8 cellular contexts compared by ENCODE assay signal in the genomic region with DNA sequence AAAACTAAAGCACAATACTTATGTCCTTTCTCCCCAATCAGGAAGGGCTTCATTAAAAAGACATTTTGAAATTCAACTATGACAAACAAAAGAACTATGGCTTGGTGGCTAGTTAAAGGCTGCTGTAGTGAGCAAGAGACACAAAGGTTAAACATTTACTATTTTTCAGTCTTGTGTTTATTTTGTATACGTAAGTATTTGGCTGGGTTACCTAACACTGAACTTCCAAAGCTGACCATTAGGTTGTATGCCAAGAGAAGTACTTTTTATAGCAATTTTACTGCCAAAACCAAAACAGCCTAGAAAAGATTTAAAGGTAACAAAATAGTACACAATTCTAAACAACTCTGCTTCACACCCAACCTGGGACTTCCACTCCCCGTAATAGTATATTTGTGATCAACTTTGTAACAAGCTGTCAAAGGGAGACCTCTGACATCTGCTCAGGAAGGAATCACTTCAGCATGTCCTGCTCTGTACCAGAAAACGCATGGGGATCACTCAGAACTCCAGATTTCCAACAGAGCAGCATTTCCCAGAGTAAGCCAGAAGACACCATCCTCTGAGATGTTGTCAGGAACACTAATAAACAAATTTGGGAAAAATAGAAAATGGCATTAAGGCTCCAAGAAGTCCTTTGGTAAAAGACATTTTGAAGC.
A peak's percentile ranks its signal among the peaks of the same experiment; 100 is the strongest.
DNase-seq lines count a peak whose midpoint lies in the region; ATAC-seq, FAIRE-seq and TF ChIP-seq lines count a peak whose summit lies in the region.
"Not testable (repeated sequence)": the region's sequence is repeated elsewhere in the genome, so short reads cannot be mapped to it uniquely, and the experiment has no call there.

No MANE protein-coding gene starts in this region.

- H3K27ac ChIP-seq in GM23248: peak overlapping the region; percentile 47
- not testable (repeated sequence) for H3K27ac ChIP-seq in PC-3 (ENCODE audit: low read length); fibroblast of lung (ENCODE audit: insufficient read depth, low read length)

- 0 out of 2 replicates have a peak overlapping the region, but pooled peaks have one; percentile 26 for H3K9ac ChIP-seq in GM23248
- not testable (repeated sequence) for H3K9ac ChIP-seq in PC-3 (ENCODE audit: low read length); fibroblast of lung (ENCODE audit: insufficient read depth, low read length)

- FAIRE-seq in urothelium cell line (lab: Jason Lieb, UNC): peak; percentile 20

- not testable (repeated sequence) for H3K9me3 ChIP-seq in GM23248 (ENCODE audit: low read depth); PC-3 (ENCODE audit: low read length); fibroblast of lung (ENCODE audit: control insufficient read depth, insufficient read depth, low read depth, low read length)

- not testable (repeated sequence) for H2AFZ ChIP-seq in GM23248; PC-3 (ENCODE audit: low read length); fibroblast of lung (ENCODE audit: low read length)

- not testable (repeated sequence) for H3K36me3 ChIP-seq in BJ (ENCODE audit: control insufficient read depth, insufficient read depth, low read length); GM23248 (ENCODE audit: low read depth); PC-3 (ENCODE audit: low read depth, low read length); fibroblast of lung (ENCODE audit: control insufficient read depth, insufficient read depth, low read length)

- not testable (repeated sequence) for H3K27me3 Mint-ChIP-seq in nephron (ENCODE audit: low read depth)

- not testable (repeated sequence) for TF ChIP-seq CTCF in BJ (IDR thresholded peaks at IDR 0.05; ENCODE audit: insufficient read depth, low read depth, low read length); PC-3 (conservative IDR thresholded peaks at IDR 0.05; ENCODE audit: low read depth, low read length); astrocyte of the spinal cord (IDR thresholded peaks at IDR 0.05; ENCODE audit: low read depth, low read length); fibroblast of lung (conservative IDR thresholded peaks at IDR 0.05 in 1 of 2, IDR thresholded peaks at IDR 0.05 in 1 of 2; ENCODE audit: low read depth in 1 of 2, low read length in 2 of 2)
- TF ChIP-seq CTCF in nephron (IDR thresholded peaks at IDR 0.05; ENCODE audit: unreplicated experiment in 3 of 3): peak in 1 of 3 experiments; percentile 17

- peak; percentile 87 for ATAC-seq in PC-3

- WGBS in GM23248 (ENCODE audit: low coverage in 1 of 2, low lambda C conversion rate in 2 of 2, missing lambda C conversion rate in 2 of 2), 2 experiments: 48 to 53% methylated on average over 3 of the region's 3 CpGs

- not testable (repeated sequence) for H3K4me3 ChIP-seq in BJ (ENCODE audit: low read depth, low read length); GM23248; PC-3 (ENCODE audit: low read length); astrocyte of the spinal cord (ENCODE audit: low read depth, low read length); fibroblast of lung (replicated peaks in 1 of 4; ENCODE audit: control extremely low read depth in 1 of 4, insufficient read depth in 1 of 4, low read depth in 3 of 4, low read length in 4 of 4)

- H3K4me3 Mint-ChIP-seq in nephron: not testable (repeated sequence)

- H3K27me3 ChIP-seq in BJ (ENCODE audit: control insufficient read depth, insufficient read depth, low read length); GM23248 (replicated peaks; ENCODE audit: insufficient read depth); PC-3 (ENCODE audit: low read length); fibroblast of lung (ENCODE audit: control insufficient read depth, insufficient read depth, low read length): not testable (repeated sequence)

- not testable (repeated sequence) for BruUV-seq in PC-3 (replicated peaks; lab: Mats Ljungman, UMichigan)

- POLR2A ChIA-PET in BJ (lab: Charles Lee); PC-3 (lab: Charles Lee; ENCODE audit: unreplicated experiment): not testable (repeated sequence)

- peaks cover 23% of the 10 kb centered on the region for H3F3A ChIP-seq in GM23248 (ENCODE audit: insufficient read depth)
- H3F3A ChIP-seq in PC-3 (ENCODE audit: low read length, unreplicated experiment): not testable (repeated sequence)

- in situ Hi-C loops in GM23248 (cut with MboI); astrocyte of the spinal cord (cut with HindIII; ENCODE audit: low sequenced_read_pairs): not testable (repeated sequence)

- H3K79me2 ChIP-seq in GM23248 (ENCODE audit: insufficient read depth): peaks cover 14% of the 10 kb centered on the region
- H3K79me2 ChIP-seq in PC-3 (ENCODE audit: low read length); fibroblast of lung (ENCODE audit: control insufficient read depth, insufficient read depth, low read length): not testable (repeated sequence)

- DNase-seq in BJ (ENCODE audit: low read depth) (peak; percentile 22), GM23248 (peak; percentile 70), PC-3 (peak; percentile 77), astrocyte of the spinal cord (ENCODE audit: low read depth, low spot score) (peak; percentile 46), fibroblast of lung (ENCODE audit: low read depth in 2 of 2) (peak; percentile 58 to 72), kidney glomerular epithelial cell (lab: John Stamatoyannopoulos, UW) (peak; percentile 66)
- not testable (repeated sequence) for DNase-seq in urothelium cell line (ENCODE audit: low spot score)

- intact Hi-C loops in PC-3 (cut with micrococcal nuclease): not testable (repeated sequence)

- H3K36me3 Mint-ChIP-seq in nephron (ENCODE audit: low read depth): peaks cover 24% of the 10 kb centered on the region

- H3K27ac Mint-ChIP-seq in nephron: peak overlapping the region; percentile 45 to 88 (median 79)

- H3K4me1 Mint-ChIP-seq in nephron: peaks cover 10% of the 10 kb centered on the region

- H3K9me3 Mint-ChIP-seq in nephron: not testable (repeated sequence)

- H4K20me1 ChIP-seq in GM23248 (ENCODE audit: insufficient read depth); PC-3 (ENCODE audit: low read length); fibroblast of lung (ENCODE audit: control insufficient read depth, extremely low read depth, insufficient read depth, low read length): not testable (repeated sequence)

- H3K9me2 ChIP-seq in GM23248 (ENCODE audit: insufficient read depth); PC-3 (replicated peaks; ENCODE audit: low read length): not testable (repeated sequence)

- peaks cover 17% of the 10 kb centered on the region for H3K4me1 ChIP-seq in GM23248 (ENCODE audit: insufficient read depth)
- H3K4me1 ChIP-seq in PC-3 (ENCODE audit: insufficient read depth, low read length); fibroblast of lung (ENCODE audit: control insufficient read depth, extremely low read depth, insufficient read depth, low read length): not testable (repeated sequence)

- H3K4me2 ChIP-seq in GM23248 (ENCODE audit: unreplicated experiment) (peak overlapping the region; percentile 40), fibroblast of lung (ENCODE audit: extremely low read depth, insufficient read depth, low read length) (peak overlapping the region; percentile 13)
- H3K4me2 ChIP-seq in PC-3 (ENCODE audit: low read length): not testable (repeated sequence)

- CTCF ChIA-PET in BJ (lab: Yijun Ruan, JAX); PC-3 (lab: Charles Lee): not testable (repeated sequence)
